Comparison of ENCODE assay signal across 18 cellular contexts in the genomic region with DNA sequence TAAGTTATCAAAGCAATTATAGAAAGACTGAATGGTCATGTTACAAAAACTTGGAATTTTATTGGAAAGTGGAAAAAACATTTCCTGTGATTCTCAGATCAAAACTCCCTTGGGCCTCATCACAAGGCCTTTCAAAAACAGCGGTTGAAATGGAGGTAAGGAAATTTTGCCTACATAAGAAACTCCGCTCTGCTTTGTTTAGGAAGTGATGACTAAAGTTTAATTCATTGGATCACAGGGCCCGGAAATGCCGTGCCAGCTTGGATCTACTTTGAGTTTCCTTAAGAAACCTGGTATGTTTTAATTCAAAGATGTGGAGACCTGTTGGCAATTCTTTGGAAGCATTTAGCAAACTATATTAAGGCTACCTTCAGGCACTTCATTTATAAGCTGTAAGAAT.
DNase-seq lines count a peak whose midpoint lies in the region; ATAC-seq and TF ChIP-seq lines count a peak whose summit lies in the region.
"Had no signal": no experiment of that assay in that cellular context is flagged by ENCODE, and none has a peak within 500 bp of the region (broad histone marks: within the 10 kb centered on the region; RNA-seq: fewer than 3 reads in every experiment).

No MANE protein-coding gene starts in this region.

- no peak for TF ChIP-seq RAD21 in IMR-90 (IDR thresholded peaks at IDR 0.05; ENCODE audit: low read length)

- H3K9ac ChIP-seq in IMR-90 (ENCODE audit: low read depth, low read length) (no peak overlapping the region), fibroblast of lung (ENCODE audit: insufficient read depth, low read length) (no peak overlapping the region)

- H2BK15ac ChIP-seq in IMR-90 (ENCODE audit: low read depth, low read length), result no peak overlapping the region

- H3F3A ChIP-seq in PC-9 (ENCODE audit: insufficient read depth, low read depth), result no peaks in the 10 kb centered on the region

- CTCF ChIA-PET in IMR-90 (lab: Yijun Ruan, JAX) (no interaction called here), PC-9 (lab: Charles Lee) (no interaction called here)

- H4K20me1 ChIP-seq in IMR-90 (ENCODE audit: insufficient read depth, low read length), result no peaks in the 10 kb centered on the region
- H4K20me1 ChIP-seq in PC-9 (ENCODE audit: insufficient read depth), result no peaks in the 10 kb centered on the region
- H4K20me1 ChIP-seq in fibroblast of lung (ENCODE audit: control insufficient read depth, extremely low read depth, insufficient read depth, low read length), result no peaks in the 10 kb centered on the region

- H3K4me3 ChIP-seq in IMR-90 (ENCODE audit: insufficient read depth, low read depth, low read length) (no peak overlapping the region), PC-9 (no peak overlapping the region), fibroblast of lung (replicated peaks in 1 of 4; ENCODE audit: control extremely low read depth in 1 of 4, insufficient read depth in 1 of 4, low read depth in 3 of 4, low read length in 4 of 4) (no peak overlapping the region), aorta (ENCODE audit: low read length in 2 of 2) (no peak overlapping the region)
- H3K4me3 ChIP-seq: GM12878, HAP-1 had no signal

- no peak overlapping the region for H4K91ac ChIP-seq in IMR-90 (ENCODE audit: insufficient read depth, low read depth, low read length)

- POLR2A ChIA-PET in IMR-90 (lab: Charles Lee; ENCODE audit: unreplicated experiment) (no interaction called here), PC-9 (lab: Charles Lee; ENCODE audit: unreplicated experiment) (no interaction called here)

- H2AFZ ChIP-seq in IMR-90 (replicated peaks; ENCODE audit: low read length, poor library complexity), result no peak overlapping the region
- H2AFZ ChIP-seq in PC-9, result 0 out of 2 replicates have a peak overlapping the region, but pooled peaks have one; percentile 43
- peak overlapping the region; percentile 5 for H2AFZ ChIP-seq in fibroblast of lung (ENCODE audit: low read length)

- ATAC-seq in IMR-90 (ENCODE audit: low read depth), result no peak
- ATAC-seq in aorta (ENCODE audit: low FRiP score), result no peak
- ATAC-seq: GM12878 had no signal

- no peak overlapping the region for H2BK5ac ChIP-seq in IMR-90 (ENCODE audit: low read depth, low read length, poor library complexity, severe bottlenecking)

- H3K27ac ChIP-seq in IMR-90 (ENCODE audit: insufficient read depth, low read length) (no peak overlapping the region; the same call in 1 of the 2 replicates), PC-9 (no peak overlapping the region), fibroblast of lung (ENCODE audit: insufficient read depth, low read length) (no peak overlapping the region), aorta (ENCODE audit: low read depth in 1 of 2, low read length in 2 of 2) (no peak overlapping the region)

- H3K4me1 ChIP-seq in IMR-90 (ENCODE audit: control insufficient read depth, insufficient read depth, low read length), result no peaks in the 10 kb centered on the region
- no peaks in the 10 kb centered on the region for H3K4me1 ChIP-seq in PC-9 (replicated peaks; ENCODE audit: insufficient read depth)
- H3K4me1 ChIP-seq in fibroblast of lung (ENCODE audit: control insufficient read depth, extremely low read depth, insufficient read depth, low read length), result no peaks in the 10 kb centered on the region
- no peaks in the 10 kb centered on the region for H3K4me1 ChIP-seq in aorta (ENCODE audit: control insufficient read depth in 1 of 2, insufficient read depth in 2 of 2, low read length in 2 of 2)
- H3K4me1 ChIP-seq: BE2C, HAP-1 had no signal

- H3K4me2 ChIP-seq in IMR-90 (ENCODE audit: low read depth, low read length), result no peak overlapping the region
- no peak overlapping the region for H3K4me2 ChIP-seq in PC-9
- H3K4me2 ChIP-seq in fibroblast of lung (ENCODE audit: extremely low read depth, insufficient read depth, low read length), result no peak overlapping the region

- H3K4ac ChIP-seq in IMR-90 (ENCODE audit: low read depth, low read length), result no peak overlapping the region

- H4K8ac ChIP-seq in IMR-90 (ENCODE audit: low read depth in 2 of 2, low read length in 2 of 2), result no peak overlapping the region

- H3K9me2 ChIP-seq in PC-9 (ENCODE audit: insufficient read depth), result no peaks in the 10 kb centered on the region

- H3K79me1 ChIP-seq in IMR-90 (ENCODE audit: low read depth in 1 of 2, low read length in 2 of 2), result no peaks in the 10 kb centered on the region

- TF ChIP-seq POLR2A in IMR-90 (IDR thresholded peaks at IDR 0.05; ENCODE audit: low read depth, low read length), result no peak

- no peak overlapping the region for H2AK9ac ChIP-seq in IMR-90 (replicated peaks; ENCODE audit: low read depth, low read length, poor library complexity)

- H3K56ac ChIP-seq in IMR-90 (ENCODE audit: extremely low read depth, insufficient read depth, low read length), result no peak overlapping the region

- H2BK120ac ChIP-seq in IMR-90 (ENCODE audit: low read depth, low read length), result no peak overlapping the region

- H3K14ac ChIP-seq in IMR-90 (replicated peaks; ENCODE audit: low read depth, low read length), result no peak overlapping the region

- no peak for TF ChIP-seq CTCF in IMR-90 (conservative IDR thresholded peaks at IDR 0.05; ENCODE audit: low read depth, low read length)
- no peak for TF ChIP-seq CTCF in PC-9 (conservative IDR thresholded peaks at IDR 0.05)
- no peak for TF ChIP-seq CTCF in fibroblast of lung (conservative IDR thresholded peaks at IDR 0.05 in 1 of 2, IDR thresholded peaks at IDR 0.05 in 1 of 2; ENCODE audit: low read depth in 1 of 2, low read length in 2 of 2)

- H4K5ac ChIP-seq in IMR-90 (ENCODE audit: low read depth, low read length), result no peak overlapping the region

- no peaks in the 10 kb centered on the region for H3K36me3 ChIP-seq in IMR-90 (ENCODE audit: control insufficient read depth, insufficient read depth, low read length)
- H3K36me3 ChIP-seq in PC-9 (ENCODE audit: low read depth), result no peaks in the 10 kb centered on the region
- H3K36me3 ChIP-seq in fibroblast of lung (ENCODE audit: control insufficient read depth, insufficient read depth, low read length), result no peaks in the 10 kb centered on the region
- H3K36me3 ChIP-seq in aorta (ENCODE audit: control insufficient read depth in 1 of 2, insufficient read depth in 2 of 2, low read length in 1 of 2), result no peaks in the 10 kb centered on the region
- H3K36me3 ChIP-seq: BE2C, HAP-1 had no signal

- intact Hi-C loops in IMR-90 (cut with micrococcal nuclease) (no loop called here), PC-9 (cut with micrococcal nuclease; ENCODE audit: unreplicated experiment) (no loop called here), aorta (cut with DNase I) (no loop called here)

- WGBS in IMR-90 (ENCODE audit: extremely low coverage in 2 of 2, insufficient read length in 1 of 2), 2 experiments, result 10% methylated on average over 2 of the region's 4 CpGs; no CpG with 5 or more reads in 1 of the 2 experiments
- 43 to 78% methylated on average over 4 of the region's 4 CpGs for WGBS in aorta, 2 donors

- no peaks in the 10 kb centered on the region for H3K9me3 ChIP-seq in IMR-90 (ENCODE audit: control insufficient read depth, insufficient read depth, low read length)
- no peaks in the 10 kb centered on the region for H3K9me3 ChIP-seq in PC-9 (ENCODE audit: insufficient read depth, low read depth)
- H3K9me3 ChIP-seq in fibroblast of lung (ENCODE audit: control insufficient read depth, insufficient read depth, low read depth, low read length), result no peaks in the 10 kb centered on the region
- H3K9me3 ChIP-seq in aorta (ENCODE audit: control insufficient read depth, low read length), result peaks cover 4% of the 10 kb centered on the region
- H3K9me3 ChIP-seq: BE2C, HAP-1 had no signal

- no peaks in the 10 kb centered on the region for H3K27me3 ChIP-seq in IMR-90 (ENCODE audit: control insufficient read depth, insufficient read depth, low read length)
- H3K27me3 ChIP-seq in PC-9 (ENCODE audit: insufficient read depth, low read depth), result no peaks in the 10 kb centered on the region
- no peaks in the 10 kb centered on the region for H3K27me3 ChIP-seq in fibroblast of lung (ENCODE audit: control insufficient read depth, insufficient read depth, low read length)
- no peaks in the 10 kb centered on the region for H3K27me3 ChIP-seq in aorta (ENCODE audit: control insufficient read depth in 1 of 2, insufficient read depth in 2 of 2, low read length in 1 of 2)
- H3K27me3 ChIP-seq: BE2C had no signal

- no TSS peak for BruUV-seq in IMR-90 (replicated peaks; lab: Mats Ljungman, UMichigan)
- BruUV-seq in PC-9 (replicated peaks; lab: Mats Ljungman, UMichigan), result no TSS peak

- no peak overlapping the region for H2AK5ac ChIP-seq in IMR-90 (ENCODE audit: low read depth, low read length)

- DNase-seq in IMR-90, result peak; percentile 10
- DNase-seq in PC-9, result no peak
- no peak for DNase-seq in fibroblast of lung (ENCODE audit: low read depth in 2 of 2)
- DNase-seq in aorta, result no peak
- no peak for DNase-seq in activated CD4-positive, alpha-beta T cell treated with anti-CD3 and anti-CD28 coated beads, Interleukin-2, amount 50 U/mL, for 1 hour
- no peak for DNase-seq in activated gamma-delta T cell (lab: John Stamatoyannopoulos, UW)
- DNase-seq: ACHN; BE2C; C1 segment of cervical spinal cord; CD4-positive, CD25-positive, alpha-beta regulatory T cell; CD8-positive, alpha-beta memory T cell; COR-L47; DMS 273 treated with DMSO at 0.1 percent for 48 hours; DMS53; DND-41; EL had no signal

- no peak overlapping the region for H2BK20ac ChIP-seq in IMR-90 (ENCODE audit: low read depth, low read length)

- H3K9me1 ChIP-seq in IMR-90 (ENCODE audit: insufficient read depth, low read length), result no peaks in the 10 kb centered on the region

- dilution Hi-C loops in IMR-90 (cut with HindIII; ENCODE audit: low sequenced_read_pairs, unreplicated experiment), result no loop called here

- peak overlapping the region; percentile 28 for H3K18ac ChIP-seq in IMR-90 (ENCODE audit: low read depth, low read length)

- H3K79me2 ChIP-seq in PC-9 (ENCODE audit: low read depth), result no peaks in the 10 kb centered on the region
- no peaks in the 10 kb centered on the region for H3K79me2 ChIP-seq in fibroblast of lung (ENCODE audit: control insufficient read depth, insufficient read depth, low read length)

- in situ Hi-C loops in IMR-90 (cut with MboI; ENCODE audit: low sequenced_read_pairs), result no loop called here

- no peak overlapping the region for H3K23ac ChIP-seq in IMR-90 (ENCODE audit: low read depth, low read length)

TF ChIP-seq in IMR-90, 13 proteins besides CTCF, POLR2A, EP300 and RAD21:
- TF ChIP-seq RFX5 (IDR thresholded peaks at IDR 0.05; ENCODE audit: low read depth, low read length) (no peak), NFE2L2 (IDR thresholded peaks at IDR 0.05; ENCODE audit: low read depth, low read length) (no peak), CEBPB (IDR thresholded peaks at IDR 0.05; ENCODE audit: low read depth, low read length) (no peak), MAZ (IDR thresholded peaks at IDR 0.05; ENCODE audit: borderline replicate concordance, low read depth, low read length) (no peak)
